In genomic region chr2:241309684-241310117, GRCh38 we compare ENCODE assay signal across 8 cellular contexts. TPM values are rescaled to one million over a fixed set of nuclear protein-coding genes. Genes with fewer than 3 reads are reported as not detected.
DNase-seq lines count a peak whose midpoint lies in the region; ATAC-seq lines count a peak whose summit lies in the region.

No MANE protein-coding gene starts in this region.

- no peaks in the 10 kb centered on the region for H3K27me3 Mint-ChIP-seq in natural killer cell treated with Interleukin-12 subunit alpha and Interleukin-12 subunit beta and Interleukin-15 and Interleukin-18, amount 100 ng/mL, for 72 hours

- H3K27ac Mint-ChIP-seq in activated naive CD4-positive, alpha-beta T cell treated with anti-CD3 and anti-CD28 coated beads, Interleukin-2, amount 50 U/mL, for 72 hours, result peak overlapping the region; percentile 20 to 94
- H3K27ac Mint-ChIP-seq in natural killer cell treated with Interleukin-12 subunit alpha and Interleukin-12 subunit beta and Interleukin-15 and Interleukin-18, amount 100 ng/mL, for 72 hours, result peak overlapping the region; percentile 26 to 41

- no peaks in the 10 kb centered on the region for H3K36me3 ChIP-seq in SK-N-MC (ENCODE audit: insufficient read depth, low read length)

- peak; percentile 44 for ATAC-seq in HG02852 (IDR thresholded peaks at IDR 0.05; ENCODE audit: unreplicated experiment)
- ATAC-seq in activated naive CD4-positive, alpha-beta T cell treated with anti-CD3 and anti-CD28 coated beads, Interleukin-2, amount 50 U/mL, for 72 hours, result peak; percentile 93
- ATAC-seq in natural killer cell treated with Interleukin-12 subunit alpha and Interleukin-12 subunit beta and Interleukin-15 and Interleukin-18, amount 100 ng/mL, for 72 hours, result peak; percentile 69 to 80

- no peaks in the 10 kb centered on the region for H3K9me3 Mint-ChIP-seq in activated naive CD4-positive, alpha-beta T cell treated with anti-CD3 and anti-CD28 coated beads, Interleukin-2, amount 50 U/mL, for 72 hours
- no peaks in the 10 kb centered on the region for H3K9me3 Mint-ChIP-seq in natural killer cell treated with Interleukin-12 subunit alpha and Interleukin-12 subunit beta and Interleukin-15 and Interleukin-18, amount 100 ng/mL, for 72 hours

- H3K9me3 ChIP-seq in SK-N-MC (ENCODE audit: low read depth, low read length), result no peaks in the 10 kb centered on the region

- peak overlapping the region; percentile 57 for H3K9ac ChIP-seq in SK-N-MC (ENCODE audit: insufficient read length)

- peak; percentile 42 for DNase-seq in GM03348 (ENCODE audit: low spot score)
- DNase-seq in SK-N-MC (ENCODE audit: low read depth, low spot score), result no peak
- DNase-seq in activated naive CD4-positive, alpha-beta T cell treated with anti-CD3 and anti-CD28 coated beads, Interleukin-2, amount 50 U/mL, for 72 hours (ENCODE audit: low spot score in 2 of 2), result peak; percentile 63 to 66
- peak; percentile 71 for DNase-seq in natural killer cell treated with Interleukin-12 subunit alpha and Interleukin-12 subunit beta and Interleukin-15 and Interleukin-18, amount 100 ng/mL, for 72 hours (ENCODE audit: low spot score)
- DNase-seq in DMS79 treated with DMSO at 0.1 percent for 48 hours (lab: John Stamatoyannopoulos, UW), result no peak
- no peak for DNase-seq in COLO668 (lab: John Stamatoyannopoulos, UW; ENCODE audit: unreplicated experiment)
- DNase-seq in HUDEP-2 (lab: John Stamatoyannopoulos, UW; ENCODE audit: unreplicated experiment in 76 of 76), result no peak

- peak overlapping the region; percentile 52; the same call in 1 of the 2 replicates for H3K27ac ChIP-seq in SK-N-MC

- 0 out of 2 replicates have a peak overlapping the region, but pooled peaks have one; percentile 14 for H3K4me3 ChIP-seq in SK-N-MC

- H3K36me3 Mint-ChIP-seq in activated naive CD4-positive, alpha-beta T cell treated with anti-CD3 and anti-CD28 coated beads, Interleukin-2, amount 50 U/mL, for 72 hours, result peaks cover 0 to 12% of the 10 kb centered on the region in 2 donors
- H3K36me3 Mint-ChIP-seq in natural killer cell treated with Interleukin-12 subunit alpha and Interleukin-12 subunit beta and Interleukin-15 and Interleukin-18, amount 100 ng/mL, for 72 hours, result no peaks in the 10 kb centered on the region

- peak overlapping the region; percentile 67 for H3K4me3 Mint-ChIP-seq in natural killer cell treated with Interleukin-12 subunit alpha and Interleukin-12 subunit beta and Interleukin-15 and Interleukin-18, amount 100 ng/mL, for 72 hours

- peaks cover 51 to 60% of the 10 kb centered on the region in 2 donors for H3K4me1 Mint-ChIP-seq in natural killer cell treated with Interleukin-12 subunit alpha and Interleukin-12 subunit beta and Interleukin-15 and Interleukin-18, amount 100 ng/mL, for 72 hours (ENCODE audit: low read depth in 2 of 2)

RNA-seq across cellular contexts. Expression of gene HDLBP, which starts 5.8 kb away (rescaled TPM):
- 100 to 1,000 TPM; 276 to 297 TPM for total RNA-seq in activated naive CD4-positive, alpha-beta T cell treated with anti-CD3 and anti-CD28 coated beads, Interleukin-2, amount 50 U/mL, for 72 hours
- 100 to 1,000 TPM; 295 to 479 TPM for total RNA-seq in natural killer cell treated with Interleukin-12 subunit alpha and Interleukin-12 subunit beta and Interleukin-15 and Interleukin-18, amount 100 ng/mL, for 72 hours

RNA-seq across cellular contexts. Expression of gene SEPTIN2, which starts 6.0 kb away (rescaled TPM):
- 100 to 1,000 TPM; 148 to 210 TPM for total RNA-seq in activated naive CD4-positive, alpha-beta T cell treated with anti-CD3 and anti-CD28 coated beads, Interleukin-2, amount 50 U/mL, for 72 hours
- total RNA-seq in natural killer cell treated with Interleukin-12 subunit alpha and Interleukin-12 subunit beta and Interleukin-15 and Interleukin-18, amount 100 ng/mL, for 72 hours, result 100 to 1,000 TPM; 246 to 264 TPM

RNA-seq across cellular contexts. Expression of gene FARP2, which starts 46.4 kb away (rescaled TPM):
- 10 to 100 TPM; 24.0 to 32.8 TPM for total RNA-seq in activated naive CD4-positive, alpha-beta T cell treated with anti-CD3 and anti-CD28 coated beads, Interleukin-2, amount 50 U/mL, for 72 hours
- total RNA-seq in natural killer cell treated with Interleukin-12 subunit alpha and Interleukin-12 subunit beta and Interleukin-15 and Interleukin-18, amount 100 ng/mL, for 72 hours, result 10 to 100 TPM; 49.2 to 77.3 TPM

Comparison
In these comparisons a context has a peak if more than half of its experiments do, and no peak if none do; other contexts are left out.
1. DNase-seq: peak in GM03348 (single experiment), activated naive CD4-positive, alpha-beta T cell treated with anti-CD3 and anti-CD28 coated beads, Interleukin-2, amount 50 U/mL, for 72 hours (2 of 2) and natural killer cell treated with Interleukin-12 subunit alpha and Interleukin-12 subunit beta and Interleukin-15 and Interleukin-18, amount 100 ng/mL, for 72 hours (single experiment); none in SK-N-MC (single experiment), DMS79 treated with DMSO at 0.1 percent for 48 hours (single experiment), COLO668 (single experiment) and HUDEP-2 (0 of 76).
2. Peak in every context shown above with its lines, with median percentiles within 50 percentile points of each other: ATAC-seq.